1 cellular context compared by ENCODE assay signal in the genomic region with DNA sequence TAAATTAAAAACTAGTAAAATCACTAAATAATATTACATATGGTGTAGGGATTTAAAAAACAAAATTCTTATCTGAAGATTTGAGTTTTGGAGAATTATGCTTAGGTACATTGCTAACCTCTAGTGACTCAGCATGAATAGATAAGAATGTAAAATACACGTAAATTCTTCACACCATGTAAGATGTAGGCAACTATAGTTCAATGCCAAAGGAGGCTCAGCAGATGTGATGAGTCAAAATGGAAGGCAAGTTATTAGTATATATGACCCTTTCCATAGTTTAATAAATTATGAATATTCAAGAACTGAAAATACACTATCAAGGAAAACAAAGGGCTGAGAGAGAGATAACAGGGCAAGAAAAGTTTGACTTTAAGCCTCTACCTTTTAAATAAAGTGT.
TF ChIP-seq lines count a peak whose summit lies in the region.

No MANE protein-coding gene starts in this region.

TF ChIP-seq in HCT116, 20 proteins besides CTCF, POLR2A, EP300 and RAD21:
- no peak for TF ChIP-seq POLR2AphosphoS5 (IDR thresholded peaks at IDR 0.05; ENCODE audit: low read depth, low read length)
- TF ChIP-seq YY1 (IDR thresholded peaks at IDR 0.05; ENCODE audit: extremely low read depth, insufficient replicate concordance, low read depth, low read length), result no peak
- no peak for TF ChIP-seq ZNF274 (IDR thresholded peaks at IDR 0.05; ENCODE audit: low read depth, low read length)
- TF ChIP-seq TCF7L2 (IDR thresholded peaks at IDR 0.05; ENCODE audit: borderline replicate concordance, extremely low read depth, insufficient read depth, insufficient read length), result no peak
- TF ChIP-seq EZH2phosphoT487 (IDR thresholded peaks at IDR 0.05; ENCODE audit: borderline replicate concordance), result no peak
